Comparison of ENCODE assay signal across 22 cellular contexts in genomic region chr12:108843187-108843586, GRCh38. TPM values are rescaled to one million over a fixed set of nuclear protein-coding genes. Genes with fewer than 3 reads are reported as not detected.
DNase-seq lines count a peak whose midpoint lies in the region; ATAC-seq and TF ChIP-seq lines count a peak whose summit lies in the region.
"Had no signal": no experiment of that assay in that cellular context is flagged by ENCODE, and none has a peak within 500 bp of the region (broad histone marks: within the 10 kb centered on the region; RNA-seq: fewer than 3 reads in every experiment).

No MANE protein-coding gene starts in this region.

- H3K4me3 Mint-ChIP-seq in CD14-positive monocyte = no peak overlapping the region
- H3K4me3 Mint-ChIP-seq: naive thymus-derived CD8-positive, alpha-beta T cell had no signal

- POLR2A ChIA-PET in GM10248 (lab: Yijun Ruan, JAX) = no interaction called here

- 75 to 85% (median 77%) methylated on average over 6 of the region's 6 CpGs for WGBS in heart left ventricle, 4 donors
- WGBS in tibial nerve, 2 donors = 40 to 48% methylated on average over 6 of the region's 6 CpGs

- H3K4me1 ChIP-seq in heart left ventricle (peaks cover 28 to 97% (median 78%) of the 10 kb centered on the region in 12 donors), ascending aorta (peaks cover 22 to 35% of the 10 kb centered on the region in 2 donors), lower lobe of right lung (peaks cover 64% of the 10 kb centered on the region), tibial nerve (peaks cover 2 to 85% (median 42%) of the 10 kb centered on the region in 4 donors)
- H3K4me1 ChIP-seq: prostate gland had no signal

- no peak for TF ChIP-seq EP300 in tibial nerve (IDR thresholded peaks at IDR 0.05)

- H3K27me3 ChIP-seq in heart left ventricle (no peaks in the 10 kb centered on the region), ascending aorta (no peaks in the 10 kb centered on the region), lower lobe of right lung (ENCODE audit: low read depth) (no peaks in the 10 kb centered on the region), tibial nerve (no peaks in the 10 kb centered on the region)
- H3K27me3 ChIP-seq: thyroid gland had no signal

- H3K27ac Mint-ChIP-seq in CD14-positive monocyte = peak overlapping the region in 3 of 7 donors; percentile 1 to 37 (median 6)

- peaks cover 62 to 67% of the 10 kb centered on the region in 2 donors for H3K36me3 Mint-ChIP-seq in CD14-positive monocyte

- CTCF ChIA-PET in GM10248 (lab: Yijun Ruan, JAX) = interaction anchor here (0.9 kb wide), 1 partner anchor 10 kb away, joined by 3 read pairs; no protein-coding TSS in a partner anchor

- no peak for ATAC-seq in heart left ventricle
- no peak for ATAC-seq in Right ventricle myocardium inferior
- ATAC-seq in lower lobe of right lung = no peak
- ATAC-seq: A549; naive thymus-derived CD8-positive, alpha-beta T cell had no signal

- DNase-seq in heart left ventricle (no peak), Right ventricle myocardium inferior (ENCODE audit: missing footprints) (no peak), ascending aorta (ENCODE audit: low spot score in 2 of 2) (no peak), lower lobe of right lung (peak; percentile 47), tibial nerve (ENCODE audit: low spot score in 2 of 2) (no peak), CD14-positive monocyte (ENCODE audit: low spot score) (no peak), GM10248 (ENCODE audit: extremely low spot score) (no peak)
- DNase-seq in effector CD4-positive, alpha-beta T cell = no peak
- DNase-seq: activated CD4-positive, alpha-beta T cell treated with anti-CD3 and anti-CD28 coated beads for 48 hours; activated CD8-positive, alpha-beta memory T cell treated with anti-CD3 and anti-CD28 coated beads, Interleukin-2, amount 50 U/mL, for 4 hours; DMS 273 treated with DMSO at 0.1 percent for 48 hours; GDM1; Kasumi-1; naive thymus-derived CD8-positive, alpha-beta T cell; NCI-H1417; OCI-M1; thyroid gland had no signal

- peaks cover 79% of the 10 kb centered on the region for H3K4me1 Mint-ChIP-seq in CD14-positive monocyte

- H3K27ac ChIP-seq in heart left ventricle (peak overlapping the region in 10 of 12 donors; percentile 37 to 94 (median 61)), ascending aorta (peak overlapping the region; percentile 56 to 97), lower lobe of right lung (peak overlapping the region; percentile 38), tibial nerve (peak overlapping the region in 3 of 4 donors; percentile 11 to 95 (median 90))

- peaks cover 0 to 3% (median 0%) of the 10 kb centered on the region in 3 donors for H3K27me3 Mint-ChIP-seq in CD14-positive monocyte (ENCODE audit: low read depth in 3 of 3)
- H3K27me3 Mint-ChIP-seq: naive thymus-derived CD8-positive, alpha-beta T cell had no signal

- peaks cover 0 to 2% (median 0%) of the 10 kb centered on the region in 7 donors for H3K9me3 Mint-ChIP-seq in CD14-positive monocyte
- H3K9me3 Mint-ChIP-seq: naive thymus-derived CD8-positive, alpha-beta T cell had no signal

- TF ChIP-seq CTCF in heart left ventricle (IDR thresholded peaks at IDR 0.05) = no peak
- TF ChIP-seq CTCF in ascending aorta (IDR thresholded peaks at IDR 0.05) = no peak
- TF ChIP-seq CTCF in lower lobe of right lung (IDR thresholded peaks at IDR 0.05) = no peak
- no peak for TF ChIP-seq CTCF in tibial nerve (IDR thresholded peaks at IDR 0.05)
- TF ChIP-seq CTCF in CD14-positive monocyte (IDR thresholded peaks at IDR 0.05) = no peak
- no peak for TF ChIP-seq CTCF in GM10248 (IDR thresholded peaks at IDR 0.05; ENCODE audit: control extremely low read depth, extremely low read depth, low read depth, missing control alignments)

- H3K4me3 ChIP-seq in heart left ventricle (no peak overlapping the region), ascending aorta (no peak overlapping the region), lower lobe of right lung (no peak overlapping the region), tibial nerve (no peak overlapping the region)
- H3K4me3 ChIP-seq: A549, prostate gland, thyroid gland had no signal

- intact Hi-C loops in heart left ventricle (cut with DNase I) = no loop called here
- intact Hi-C loops in Right ventricle myocardium inferior (cut with DNase I) = no loop called here
- intact Hi-C loops in ascending aorta (cut with DNase I) = no loop called here
- intact Hi-C loops in lower lobe of right lung (cut with DNase I) = no loop called here
- intact Hi-C loops in CD14-positive monocyte (cut with micrococcal nuclease) = no loop called here

- H3K36me3 ChIP-seq in heart left ventricle = peaks cover 0 to 63% (median 24%) of the 10 kb centered on the region in 9 donors
- peaks cover 5 to 22% of the 10 kb centered on the region in 2 donors for H3K36me3 ChIP-seq in ascending aorta
- peaks cover 31% of the 10 kb centered on the region for H3K36me3 ChIP-seq in lower lobe of right lung
- H3K36me3 ChIP-seq in tibial nerve = peaks cover 0 to 26% (median 0%) of the 10 kb centered on the region in 3 donors
- H3K36me3 ChIP-seq: prostate gland had no signal

- H3K9me3 ChIP-seq in heart left ventricle (no peaks in the 10 kb centered on the region), ascending aorta (no peaks in the 10 kb centered on the region), lower lobe of right lung (no peaks in the 10 kb centered on the region), tibial nerve (no peaks in the 10 kb centered on the region)
- H3K9me3 ChIP-seq: A549, prostate gland, thyroid gland had no signal

- TF ChIP-seq POLR2A in heart left ventricle (IDR thresholded peaks at IDR 0.05) (no peak), tibial nerve (IDR thresholded peaks at IDR 0.05) (no peak)

RNA-seq across cellular contexts. Expression of gene SSH1, which starts 14.2 kb away (rescaled TPM):
- total RNA-seq in heart left ventricle = 10 to 100 TPM; 20.2 to 45.8 (median 34.3) TPM
- polyA plus RNA-seq in heart left ventricle = 10 to 100 TPM in 1 of 2 donors, 1 to 10 TPM in 1; 7.8 to 15.2 TPM
- 30.1 TPM for total RNA-seq in Right ventricle myocardium inferior
- total RNA-seq in ascending aorta = 16.1 TPM
- total RNA-seq in lower lobe of right lung = 45.6 TPM
- 10 to 100 TPM; 23.6 to 66.9 (median 28.0) TPM for total RNA-seq in tibial nerve
- polyA plus RNA-seq in CD14-positive monocyte = 1 to 10 TPM; 5.2 to 8.7 TPM

RNA-seq across cellular contexts. Expression of gene DAO, which starts 36.7 kb away (rescaled TPM):
- total RNA-seq in heart left ventricle = not detected
- not detected for polyA plus RNA-seq in heart left ventricle
- not detected for total RNA-seq in Right ventricle myocardium inferior
- total RNA-seq in ascending aorta = not detected
- not detected for total RNA-seq in lower lobe of right lung
- not detected for total RNA-seq in tibial nerve
- not detected for polyA plus RNA-seq in CD14-positive monocyte
- total RNA-seq: frontal cortex; HT1080; lung microvascular endothelial cell; naive thymus-derived CD8-positive, alpha-beta T cell; prostate gland; thyroid gland had no signal
- polyA plus RNA-seq: A549; naive thymus-derived CD8-positive, alpha-beta T cell had no signal

Comparison
In these comparisons a context has a peak if more than half of its experiments do, and no peak if none do; other contexts are left out.
1. H3K27ac ChIP-seq: peak in every context shown above with its lines; median percentile 90 in tibial nerve; 76 in ascending aorta; 61 in heart left ventricle; 38 in lower lobe of right lung.